Comparison of ENCODE assay signal across 1 cellular context in genomic region chr11:44742470-44742869, GRCh38.
TF ChIP-seq lines count a peak whose summit lies in the region.

No MANE protein-coding gene starts in this region.

TF ChIP-seq in H1, 55 proteins besides CTCF, POLR2A, EP300 and RAD21:
- TF ChIP-seq HDAC6 (IDR thresholded peaks at IDR 0.05; ENCODE audit: low read depth, low read length) (no peak), RXRA (IDR thresholded peaks at IDR 0.05; ENCODE audit: insufficient read depth, low read depth, low read length) (no peak), CBX5 (IDR thresholded peaks at IDR 0.05; ENCODE audit: low read depth, low read length) (no peak), JUN (IDR thresholded peaks at IDR 0.05; ENCODE audit: low read depth, low read length) (no peak), RNF2 (IDR thresholded peaks at IDR 0.05; ENCODE audit: borderline replicate concordance, low read depth, low read length, missing control alignments, poor library complexity, severe bottlenecking) (no peak), ASH2L (IDR thresholded peaks at IDR 0.05; ENCODE audit: low read length) (no peak), NRF1 (IDR thresholded peaks at IDR 0.05; ENCODE audit: low read depth, low read length) (no peak), GABPA (IDR thresholded peaks at IDR 0.05; ENCODE audit: borderline replicate concordance, insufficient read depth, low read length) (no peak), TCF12 (IDR thresholded peaks at IDR 0.05; ENCODE audit: low read depth, low read length) (no peak), EZH2 (IDR thresholded peaks at IDR 0.05; ENCODE audit: low read depth, low read length, severe bottlenecking) (no peak), CBX8 (IDR thresholded peaks at IDR 0.05; ENCODE audit: borderline replicate concordance, low read depth, low read length) (no peak), HDAC2 (IDR thresholded peaks at IDR 0.05; ENCODE audit: borderline replicate concordance in 1 of 2, low read depth in 2 of 2, low read length in 2 of 2) (no peak), BRCA1 (IDR thresholded peaks at IDR 0.05; ENCODE audit: low read depth, low read length) (no peak), KDM1A (IDR thresholded peaks at IDR 0.05; ENCODE audit: borderline replicate concordance, low read length) (no peak), GTF2F1 (IDR thresholded peaks at IDR 0.05; ENCODE audit: borderline replicate concordance, low read depth, low read length) (no peak), PHF8 (conservative IDR thresholded peaks at IDR 0.05; ENCODE audit: low read depth, low read length) (no peak), E2F6 (IDR thresholded peaks at IDR 0.05) (no peak)
- TF ChIP-seq, protein P1, sequence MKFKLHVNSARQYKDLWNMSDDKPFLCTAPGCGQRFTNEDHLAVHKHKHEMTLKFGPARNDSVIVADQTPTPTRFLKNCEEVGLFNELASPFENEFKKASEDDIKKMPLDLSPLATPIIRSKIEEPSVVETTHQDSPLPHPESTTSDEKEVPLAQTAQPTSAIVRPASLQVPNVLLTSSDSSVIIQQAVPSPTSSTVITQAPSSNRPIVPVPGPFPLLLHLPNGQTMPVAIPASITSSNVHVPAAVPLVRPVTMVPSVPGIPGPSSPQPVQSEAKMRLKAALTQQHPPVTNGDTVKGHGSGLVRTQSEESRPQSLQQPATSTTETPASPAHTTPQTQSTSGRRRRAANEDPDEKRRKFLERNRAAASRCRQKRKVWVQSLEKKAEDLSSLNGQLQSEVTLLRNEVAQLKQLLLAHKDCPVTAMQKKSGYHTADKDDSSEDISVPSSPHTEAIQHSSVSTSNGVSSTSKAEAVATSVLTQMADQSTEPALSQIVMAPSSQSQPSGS (IDR thresholded peaks at IDR 0.05; ENCODE audit: low read length) = no peak
- TF ChIP-seq, protein P2, sequence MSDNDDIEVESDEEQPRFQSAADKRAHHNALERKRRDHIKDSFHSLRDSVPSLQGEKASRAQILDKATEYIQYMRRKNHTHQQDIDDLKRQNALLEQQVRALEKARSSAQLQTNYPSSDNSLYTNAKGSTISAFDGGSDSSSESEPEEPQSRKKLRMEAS (IDR thresholded peaks at IDR 0.05) = no peak
